ENCODE assay signal across 11 cellular contexts in the genomic region with DNA sequence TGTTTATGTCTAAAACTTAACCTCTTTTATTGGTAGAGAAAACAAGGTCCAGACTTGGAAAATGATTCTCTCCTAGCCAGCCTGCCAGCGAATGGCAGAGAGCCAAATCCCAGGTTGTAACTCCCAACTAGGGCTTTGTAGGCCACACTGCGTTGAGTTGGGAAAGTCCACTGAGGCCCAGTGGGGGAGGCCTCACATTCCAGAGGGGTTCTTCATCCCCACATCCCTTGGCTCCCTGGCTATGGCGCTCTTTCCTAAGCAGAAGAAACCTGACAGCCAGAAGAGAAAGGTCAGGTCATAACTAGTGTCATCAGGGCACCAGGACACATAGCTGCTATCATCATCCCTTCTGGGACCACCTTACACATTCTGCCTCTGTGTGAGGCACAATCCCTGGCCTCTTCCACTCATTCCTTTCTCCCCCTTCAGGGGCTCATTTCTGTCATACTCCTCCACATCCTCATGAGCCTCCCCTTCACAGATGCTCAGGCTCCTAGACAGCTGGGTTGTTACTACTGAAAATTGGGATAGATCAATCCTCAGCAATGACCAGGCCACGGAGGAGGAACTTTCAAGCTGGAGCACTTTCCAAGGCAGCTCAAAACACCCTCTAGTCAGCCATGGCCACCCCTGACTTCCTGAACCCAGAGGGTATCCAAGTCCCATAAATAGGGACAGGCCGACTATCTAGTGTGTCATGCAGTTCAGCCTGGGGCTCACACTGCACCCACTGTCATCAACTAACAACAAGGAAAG. TPM values are rescaled to one million over a fixed set of nuclear protein-coding genes. Genes with fewer than 3 reads are reported as not detected.
DNase-seq lines count a peak whose midpoint lies in the region; ATAC-seq, FAIRE-seq and TF ChIP-seq lines count a peak whose summit lies in the region.
"Had no signal": no experiment of that assay in that cellular context is flagged by ENCODE, and none has a peak within 500 bp of the region (broad histone marks: within the 10 kb centered on the region; RNA-seq: fewer than 3 reads in every experiment).

No MANE protein-coding gene starts in this region.

- no peak overlapping the region for H3K23ac ChIP-seq in neuronal stem cell (ENCODE audit: low read depth, low read length, poor library complexity)

- no peak overlapping the region for H4K8ac ChIP-seq in neuronal stem cell (ENCODE audit: low read depth, low read length)

- ATAC-seq in GM21390 (IDR thresholded peaks at IDR 0.05; ENCODE audit: unreplicated experiment) (no peak), left lung (no peak)

- no peak overlapping the region for H3K4me3 Mint-ChIP-seq in nephron progenitor cell
- H3K4me3 Mint-ChIP-seq in activated CD4-positive, alpha-beta T cell treated with anti-CD3 and anti-CD28 coated beads, Interleukin-2, amount 10 ng/mL, durations not matched to agents 24 days and 14 days, result no peak overlapping the region

- H2BK12ac ChIP-seq in neuronal stem cell (ENCODE audit: low read length), result no peak overlapping the region

- intact Hi-C loops in left lung (cut with DNase I), result no loop called here
- intact Hi-C loops in activated CD4-positive, alpha-beta T cell treated with anti-CD3 and anti-CD28 coated beads, Interleukin-2, amount 10 ng/mL, durations not matched to agents 24 days and 14 days (cut with micrococcal nuclease), result no loop called here

- no peak overlapping the region for H3K4ac ChIP-seq in neuronal stem cell (ENCODE audit: low read length)

- H2AK5ac ChIP-seq in neuronal stem cell (ENCODE audit: low read depth, low read length), result no peak overlapping the region

- no peak overlapping the region for H3K18ac ChIP-seq in neuronal stem cell (ENCODE audit: low read length)

- no CpG with 5 or more reads among the region's 5 CpGs for WGBS in neuronal stem cell (ENCODE audit: extremely low coverage in 2 of 2, insufficient read length in 2 of 2, insufficient replicate concordance in 1 of 2), 2 donors

- H4K91ac ChIP-seq in neuronal stem cell (ENCODE audit: low read depth, low read length, poor library complexity), result no peak overlapping the region

- H3K36me3 ChIP-seq in neuronal stem cell (replicated peaks in 1 of 2; ENCODE audit: control insufficient read depth in 2 of 2, insufficient read depth in 2 of 2, low read length in 2 of 2) (peaks cover 1 to 16% of the 10 kb centered on the region in 2 donors), left lung (peaks cover 0 to 38% of the 10 kb centered on the region in 2 donors)

- H3K4me3 ChIP-seq in AG09309 (ENCODE audit: control insufficient read depth, low read depth, low read length) (no peak overlapping the region), fibroblast of mammary gland (ENCODE audit: control insufficient read depth, low read depth, low read length) (no peak overlapping the region), neuronal stem cell (ENCODE audit: low read length in 2 of 2) (no peak overlapping the region), left lung (no peak overlapping the region)

- H3K9ac ChIP-seq in neuronal stem cell (ENCODE audit: low read depth, low read length, poor library complexity), result no peak overlapping the region

- H2BK5ac ChIP-seq in neuronal stem cell (ENCODE audit: low read length), result no peak overlapping the region

- peaks cover 54% of the 10 kb centered on the region for H3K4me1 Mint-ChIP-seq in nephron progenitor cell
- no peaks in the 10 kb centered on the region for H3K4me1 Mint-ChIP-seq in activated CD4-positive, alpha-beta T cell treated with anti-CD3 and anti-CD28 coated beads, Interleukin-2, amount 10 ng/mL, durations not matched to agents 24 days and 14 days

- H3K27ac ChIP-seq in neuronal stem cell (replicated peaks; ENCODE audit: low read length), result no peak overlapping the region
- H3K27ac ChIP-seq in left lung, result no peak overlapping the region

- H3K9me3 ChIP-seq in neuronal stem cell (replicated peaks in 1 of 2; ENCODE audit: control insufficient read depth in 2 of 2, insufficient read depth in 1 of 2, low read depth in 1 of 2, low read length in 2 of 2) (no peaks in the 10 kb centered on the region), left lung (no peaks in the 10 kb centered on the region)

- no peak overlapping the region for H2AFZ ChIP-seq in neuronal stem cell (ENCODE audit: low read length)

- peaks cover 2 to 5% of the 10 kb centered on the region in 2 donors for H3K4me1 ChIP-seq in neuronal stem cell (ENCODE audit: control insufficient read depth in 2 of 2, insufficient read depth in 1 of 2, low read depth in 1 of 2, low read length in 2 of 2)
- H3K4me1 ChIP-seq in left lung, result peaks cover 7 to 13% of the 10 kb centered on the region in 2 donors

- no peak overlapping the region for H3K4me2 ChIP-seq in neuronal stem cell (ENCODE audit: insufficient read depth, low read length, poor library complexity, severe bottlenecking)

- peak overlapping the region; percentile 60 for H3K27ac Mint-ChIP-seq in nephron progenitor cell
- no peak overlapping the region for H3K27ac Mint-ChIP-seq in activated CD4-positive, alpha-beta T cell treated with anti-CD3 and anti-CD28 coated beads, Interleukin-2, amount 10 ng/mL, durations not matched to agents 24 days and 14 days

- no peak overlapping the region for H2BK15ac ChIP-seq in neuronal stem cell (ENCODE audit: low read length)

- H3K79me1 ChIP-seq in neuronal stem cell (ENCODE audit: low read depth, low read length), result no peaks in the 10 kb centered on the region

- no peaks in the 10 kb centered on the region for H3K9me3 Mint-ChIP-seq in nephron progenitor cell
- H3K9me3 Mint-ChIP-seq in activated CD4-positive, alpha-beta T cell treated with anti-CD3 and anti-CD28 coated beads, Interleukin-2, amount 10 ng/mL, durations not matched to agents 24 days and 14 days, result no peaks in the 10 kb centered on the region

- no peak for TF ChIP-seq CTCF in AG09309 (IDR thresholded peaks at IDR 0.05; ENCODE audit: control insufficient read depth, insufficient read depth, low read depth, low read length, missing control alignments)
- no peak for TF ChIP-seq CTCF in fibroblast of mammary gland (conservative IDR thresholded peaks at IDR 0.05; ENCODE audit: control insufficient read depth, insufficient read depth, low read depth, low read length)
- TF ChIP-seq CTCF in nephron progenitor cell (IDR thresholded peaks at IDR 0.05), result no peak
- no peak for TF ChIP-seq CTCF in left lung (IDR thresholded peaks at IDR 0.05)

- H3K27me3 ChIP-seq in neuronal stem cell (ENCODE audit: control insufficient read depth in 3 of 3, insufficient read depth in 3 of 3, low read depth in 1 of 3, low read length in 3 of 3) (no peaks in the 10 kb centered on the region), left lung (no peaks in the 10 kb centered on the region)

- no peaks in the 10 kb centered on the region for H3K27me3 Mint-ChIP-seq in nephron progenitor cell (ENCODE audit: low read depth, poor library complexity)
- H3K27me3 Mint-ChIP-seq in activated CD4-positive, alpha-beta T cell treated with anti-CD3 and anti-CD28 coated beads, Interleukin-2, amount 10 ng/mL, durations not matched to agents 24 days and 14 days, result peaks cover 10% of the 10 kb centered on the region

- peak; percentile 82 for DNase-seq in AG09309 (ENCODE audit: low read depth)
- peak; percentile 83 for DNase-seq in RCC 7860 (ENCODE audit: low spot score)
- DNase-seq in fibroblast of mammary gland (ENCODE audit: low read depth), result peak; percentile 79
- DNase-seq in nephron progenitor cell, result no peak
- no peak for DNase-seq in neuronal stem cell (ENCODE audit: low spot score)
- no peak for DNase-seq in left lung
- DNase-seq in activated CD4-positive, alpha-beta T cell treated with anti-CD3 and anti-CD28 coated beads, Interleukin-2, amount 10 ng/mL, durations not matched to agents 24 days and 14 days, result no peak
- DNase-seq: C1 segment of cervical spinal cord, erythroblast, T-helper 9 cell had no signal

- peak; percentile 82 for FAIRE-seq in RCC 7860 (lab: Jason Lieb, UNC)

- no peak overlapping the region for H2BK120ac ChIP-seq in neuronal stem cell (ENCODE audit: low read depth, low read length)

- H3K14ac ChIP-seq in neuronal stem cell (ENCODE audit: low read length), result no peak overlapping the region

- peaks cover 6% of the 10 kb centered on the region for H3K36me3 Mint-ChIP-seq in nephron progenitor cell (ENCODE audit: low read depth)
- no peaks in the 10 kb centered on the region for H3K36me3 Mint-ChIP-seq in activated CD4-positive, alpha-beta T cell treated with anti-CD3 and anti-CD28 coated beads, Interleukin-2, amount 10 ng/mL, durations not matched to agents 24 days and 14 days (ENCODE audit: low read depth)

RNA-seq across cellular contexts. Expression of gene TCP11, which starts 48.6 kb away (rescaled TPM):
- polyA plus RNA-seq in neuronal stem cell (2013, experiment 1 of 2), result 0.47 TPM
- 0.40 TPM for polyA plus RNA-seq in neuronal stem cell (2013, experiment 2 of 2)
- total RNA-seq in left lung, result under 1 TPM in 1 of 2 donors, not detected in 1; 0.35 TPM
- total RNA-seq in activated CD4-positive, alpha-beta T cell treated with anti-CD3 and anti-CD28 coated beads, Interleukin-2, amount 10 ng/mL, durations not matched to agents 24 days and 14 days, result not detected in 2 replicates

Comparison
In these comparisons a context has a peak if more than half of its experiments do, and no peak if none do; other contexts are left out.
1. DNase-seq: peak in AG09309 (single experiment), RCC 7860 (single experiment) and fibroblast of mammary gland (single experiment); none in nephron progenitor cell (single experiment), neuronal stem cell (single experiment), left lung (0 of 2) and activated CD4-positive, alpha-beta T cell treated with anti-CD3 and anti-CD28 coated beads, Interleukin-2, amount 10 ng/mL, durations not matched to agents 24 days and 14 days (single experiment).